In genomic region chr19:8421484-8422461, GRCh38 we compare ENCODE assay signal across 2 cellular contexts.
TF ChIP-seq lines count a peak whose summit lies in the region.

No MANE protein-coding gene starts in this region.

TF ChIP-seq in WTC11, 78 proteins besides CTCF, POLR2A, EP300 and RAD21:
- no peak for TF ChIP-seq ZMAT4 (CRISPR knock-in tag; IDR thresholded peaks at IDR 0.05)
- TF ChIP-seq JAZF1 (CRISPR knock-in tag; IDR thresholded peaks at IDR 0.05) = no peak
- TF ChIP-seq SOX15 (CRISPR knock-in tag; IDR thresholded peaks at IDR 0.05) = no peak
- no peak for TF ChIP-seq ZSCAN18 (CRISPR knock-in tag; IDR thresholded peaks at IDR 0.05)
- TF ChIP-seq MYBL2 (CRISPR knock-in tag; IDR thresholded peaks at IDR 0.05) = no peak
- TF ChIP-seq FOXP1 (CRISPR knock-in tag; IDR thresholded peaks at IDR 0.05; ENCODE audit: borderline replicate concordance) = no peak
- TF ChIP-seq GABPB1 (CRISPR knock-in tag; IDR thresholded peaks at IDR 0.05) = peak; percentile 23; the same call in 1 of the 2 replicates
- TF ChIP-seq HMGXB4 (CRISPR knock-in tag; IDR thresholded peaks at IDR 0.05) = no peak
- TF ChIP-seq, protein P1, sequence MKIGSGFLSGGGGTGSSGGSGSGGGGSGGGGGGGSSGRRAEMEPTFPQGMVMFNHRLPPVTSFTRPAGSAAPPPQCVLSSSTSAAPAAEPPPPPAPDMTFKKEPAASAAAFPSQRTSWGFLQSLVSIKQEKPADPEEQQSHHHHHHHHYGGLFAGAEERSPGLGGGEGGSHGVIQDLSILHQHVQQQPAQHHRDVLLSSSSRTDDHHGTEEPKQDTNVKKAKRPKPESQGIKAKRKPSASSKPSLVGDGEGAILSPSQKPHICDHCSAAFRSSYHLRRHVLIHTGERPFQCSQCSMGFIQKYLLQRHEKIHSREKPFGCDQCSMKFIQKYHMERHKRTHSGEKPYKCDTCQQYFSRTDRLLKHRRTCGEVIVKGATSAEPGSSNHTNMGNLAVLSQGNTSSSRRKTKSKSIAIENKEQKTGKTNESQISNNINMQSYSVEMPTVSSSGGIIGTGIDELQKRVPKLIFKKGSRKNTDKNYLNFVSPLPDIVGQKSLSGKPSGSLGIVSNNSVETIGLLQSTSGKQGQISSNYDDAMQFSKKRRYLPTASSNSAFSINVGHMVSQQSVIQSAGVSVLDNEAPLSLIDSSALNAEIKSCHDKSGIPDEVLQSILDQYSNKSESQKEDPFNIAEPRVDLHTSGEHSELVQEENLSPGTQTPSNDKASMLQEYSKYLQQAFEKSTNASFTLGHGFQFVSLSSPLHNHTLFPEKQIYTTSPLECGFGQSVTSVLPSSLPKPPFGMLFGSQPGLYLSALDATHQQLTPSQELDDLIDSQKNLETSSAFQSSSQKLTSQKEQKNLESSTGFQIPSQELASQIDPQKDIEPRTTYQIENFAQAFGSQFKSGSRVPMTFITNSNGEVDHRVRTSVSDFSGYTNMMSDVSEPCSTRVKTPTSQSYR (CRISPR knock-in tag; IDR thresholded peaks at IDR 0.05) = no peak

TF ChIP-seq in HepG2, 621 proteins besides CTCF, POLR2A, EP300 and RAD21 (continues in another document):
- TF ChIP-seq ZSCAN20 (CRISPR knock-in tag; IDR thresholded peaks at IDR 0.05; ENCODE audit: borderline replicate concordance) (no peak), REPIN1 (CRISPR knock-in tag; IDR thresholded peaks at IDR 0.05; ENCODE audit: borderline replicate concordance, low read depth) (peak; percentile 68; the same call in 1 of the 2 replicates), ARNT2 (CRISPR knock-in tag; IDR thresholded peaks at IDR 0.05; ENCODE audit: low read depth) (0 out of 2 replicates have a peak, but pooled peaks have one; percentile 34), MEF2D (CRISPR knock-in tag; IDR thresholded peaks at IDR 0.05) (0 out of 2 replicates have a peak, but pooled peaks have one; percentile 29), HNF1B (CRISPR knock-in tag; IDR thresholded peaks at IDR 0.05) (no peak), HDAC2 (CRISPR knock-in tag; IDR thresholded peaks at IDR 0.05) (peak; percentile 36), ZEB1 (IDR thresholded peaks at IDR 0.05; ENCODE audit: insufficient replicate concordance, low read depth) (peak; percentile 33), ZFX (CRISPR knock-in tag; IDR thresholded peaks at IDR 0.05; ENCODE audit: low read depth) (peak; percentile 84), HES4 (CRISPR knock-in tag; IDR thresholded peaks at IDR 0.05; ENCODE audit: borderline replicate concordance) (0 out of 2 replicates have a peak, but pooled peaks have one; percentile 29), NFE2 (CRISPR knock-in tag; IDR thresholded peaks at IDR 0.05) (no peak), ZNF503 (CRISPR knock-in tag; IDR thresholded peaks at IDR 0.05) (peak; percentile 49; the same call in 1 of the 2 replicates), SAP130 (CRISPR knock-in tag; IDR thresholded peaks at IDR 0.05; ENCODE audit: low read depth) (peak; percentile 71), IKZF1 (IDR thresholded peaks at IDR 0.05) (no peak), ZNF367 (CRISPR knock-in tag; IDR thresholded peaks at IDR 0.05; ENCODE audit: borderline replicate concordance) (no peak), NFYC (CRISPR knock-in tag; IDR thresholded peaks at IDR 0.05) (no peak), AKAP8 (CRISPR knock-in tag; IDR thresholded peaks at IDR 0.05) (no peak), ZNF768 (CRISPR knock-in tag; IDR thresholded peaks at IDR 0.05) (peak; percentile 28; the same call in 1 of the 2 replicates), ZNF512B (CRISPR knock-in tag; IDR thresholded peaks at IDR 0.05; ENCODE audit: borderline replicate concordance) (no peak), HNRNPH1 (optimal IDR thresholded peaks at IDR 0.05; ENCODE audit: low read depth, low read length) (no peak), ZNF414 (CRISPR knock-in tag; IDR thresholded peaks at IDR 0.05) (0 out of 2 replicates have a peak, but pooled peaks have one; percentile 55), ZNF124 (CRISPR knock-in tag; IDR thresholded peaks at IDR 0.05) (no peak), ZNF792 (CRISPR knock-in tag; IDR thresholded peaks at IDR 0.05) (peak; percentile 23; the same call in 1 of the 2 replicates), KDM2A (CRISPR knock-in tag; IDR thresholded peaks at IDR 0.05; ENCODE audit: borderline replicate concordance, low read depth) (no peak; the same call in 1 of the 2 replicates), HMGA1 (CRISPR knock-in tag; conservative IDR thresholded peaks at IDR 0.05) (no peak), RBFOX2 (IDR thresholded peaks at IDR 0.05; ENCODE audit: low read depth, low read length) (0 out of 2 replicates have a peak, but pooled peaks have one; percentile 34), ZNF747 (CRISPR knock-in tag; IDR thresholded peaks at IDR 0.05; ENCODE audit: borderline replicate concordance) (no peak), SCMH1 (CRISPR knock-in tag; IDR thresholded peaks at IDR 0.05; ENCODE audit: borderline replicate concordance) (no peak), MATR3 (CRISPR knock-in tag; IDR thresholded peaks at IDR 0.05) (no peak), ATAD3A (CRISPR knock-in tag; IDR thresholded peaks at IDR 0.05) (no peak), ZNF549 (CRISPR knock-in tag; IDR thresholded peaks at IDR 0.05) (no peak)
- TF ChIP-seq, protein P2, sequence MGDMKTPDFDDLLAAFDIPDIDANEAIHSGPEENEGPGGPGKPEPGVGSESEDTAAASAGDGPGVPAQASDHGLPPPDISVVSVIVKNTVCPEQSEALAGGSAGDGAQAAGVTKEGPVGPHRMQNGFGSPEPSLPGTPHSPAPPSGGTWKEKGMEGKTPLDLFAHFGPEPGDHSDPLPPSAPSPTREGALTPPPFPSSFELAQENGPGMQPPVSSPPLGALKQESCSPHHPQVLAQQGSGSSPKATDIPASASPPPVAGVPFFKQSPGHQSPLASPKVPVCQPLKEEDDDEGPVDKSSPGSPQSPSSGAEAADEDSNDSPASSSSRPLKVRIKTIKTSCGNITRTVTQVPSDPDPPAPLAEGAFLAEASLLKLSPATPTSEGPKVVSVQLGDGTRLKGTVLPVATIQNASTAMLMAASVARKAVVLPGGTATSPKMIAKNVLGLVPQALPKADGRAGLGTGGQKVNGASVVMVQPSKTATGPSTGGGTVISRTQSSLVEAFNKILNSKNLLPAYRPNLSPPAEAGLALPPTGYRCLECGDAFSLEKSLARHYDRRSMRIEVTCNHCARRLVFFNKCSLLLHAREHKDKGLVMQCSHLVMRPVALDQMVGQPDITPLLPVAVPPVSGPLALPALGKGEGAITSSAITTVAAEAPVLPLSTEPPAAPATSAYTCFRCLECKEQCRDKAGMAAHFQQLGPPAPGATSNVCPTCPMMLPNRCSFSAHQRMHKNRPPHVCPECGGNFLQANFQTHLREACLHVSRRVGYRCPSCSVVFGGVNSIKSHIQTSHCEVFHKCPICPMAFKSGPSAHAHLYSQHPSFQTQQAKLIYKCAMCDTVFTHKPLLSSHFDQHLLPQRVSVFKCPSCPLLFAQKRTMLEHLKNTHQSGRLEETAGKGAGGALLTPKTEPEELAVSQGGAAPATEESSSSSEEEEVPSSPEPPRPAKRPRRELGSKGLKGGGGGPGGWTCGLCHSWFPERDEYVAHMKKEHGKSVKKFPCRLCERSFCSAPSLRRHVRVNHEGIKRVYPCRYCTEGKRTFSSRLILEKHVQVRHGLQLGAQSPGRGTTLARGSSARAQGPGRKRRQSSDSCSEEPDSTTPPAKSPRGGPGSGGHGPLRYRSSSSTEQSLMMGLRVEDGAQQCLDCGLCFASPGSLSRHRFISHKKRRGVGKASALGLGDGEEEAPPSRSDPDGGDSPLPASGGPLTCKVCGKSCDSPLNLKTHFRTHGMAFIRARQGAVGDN (CRISPR knock-in tag; IDR thresholded peaks at IDR 0.05) = peak; percentile 89
- TF ChIP-seq, protein P3, sequence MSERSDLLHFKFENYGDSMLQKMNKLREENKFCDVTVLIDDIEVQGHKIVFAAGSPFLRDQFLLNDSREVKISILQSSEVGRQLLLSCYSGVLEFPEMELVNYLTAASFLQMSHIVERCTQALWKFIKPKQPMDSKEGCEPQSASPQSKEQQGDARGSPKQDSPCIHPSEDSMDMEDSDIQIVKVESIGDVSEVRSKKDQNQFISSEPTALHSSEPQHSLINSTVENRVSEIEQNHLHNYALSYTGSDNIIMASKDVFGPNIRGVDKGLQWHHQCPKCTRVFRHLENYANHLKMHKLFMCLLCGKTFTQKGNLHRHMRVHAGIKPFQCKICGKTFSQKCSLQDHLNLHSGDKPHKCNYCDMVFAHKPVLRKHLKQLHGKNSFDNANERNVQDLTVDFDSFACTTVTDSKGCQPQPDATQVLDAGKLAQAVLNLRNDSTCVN (CRISPR knock-in tag; IDR thresholded peaks at IDR 0.05; ENCODE audit: borderline replicate concordance) = no peak
- TF ChIP-seq, protein P4, sequence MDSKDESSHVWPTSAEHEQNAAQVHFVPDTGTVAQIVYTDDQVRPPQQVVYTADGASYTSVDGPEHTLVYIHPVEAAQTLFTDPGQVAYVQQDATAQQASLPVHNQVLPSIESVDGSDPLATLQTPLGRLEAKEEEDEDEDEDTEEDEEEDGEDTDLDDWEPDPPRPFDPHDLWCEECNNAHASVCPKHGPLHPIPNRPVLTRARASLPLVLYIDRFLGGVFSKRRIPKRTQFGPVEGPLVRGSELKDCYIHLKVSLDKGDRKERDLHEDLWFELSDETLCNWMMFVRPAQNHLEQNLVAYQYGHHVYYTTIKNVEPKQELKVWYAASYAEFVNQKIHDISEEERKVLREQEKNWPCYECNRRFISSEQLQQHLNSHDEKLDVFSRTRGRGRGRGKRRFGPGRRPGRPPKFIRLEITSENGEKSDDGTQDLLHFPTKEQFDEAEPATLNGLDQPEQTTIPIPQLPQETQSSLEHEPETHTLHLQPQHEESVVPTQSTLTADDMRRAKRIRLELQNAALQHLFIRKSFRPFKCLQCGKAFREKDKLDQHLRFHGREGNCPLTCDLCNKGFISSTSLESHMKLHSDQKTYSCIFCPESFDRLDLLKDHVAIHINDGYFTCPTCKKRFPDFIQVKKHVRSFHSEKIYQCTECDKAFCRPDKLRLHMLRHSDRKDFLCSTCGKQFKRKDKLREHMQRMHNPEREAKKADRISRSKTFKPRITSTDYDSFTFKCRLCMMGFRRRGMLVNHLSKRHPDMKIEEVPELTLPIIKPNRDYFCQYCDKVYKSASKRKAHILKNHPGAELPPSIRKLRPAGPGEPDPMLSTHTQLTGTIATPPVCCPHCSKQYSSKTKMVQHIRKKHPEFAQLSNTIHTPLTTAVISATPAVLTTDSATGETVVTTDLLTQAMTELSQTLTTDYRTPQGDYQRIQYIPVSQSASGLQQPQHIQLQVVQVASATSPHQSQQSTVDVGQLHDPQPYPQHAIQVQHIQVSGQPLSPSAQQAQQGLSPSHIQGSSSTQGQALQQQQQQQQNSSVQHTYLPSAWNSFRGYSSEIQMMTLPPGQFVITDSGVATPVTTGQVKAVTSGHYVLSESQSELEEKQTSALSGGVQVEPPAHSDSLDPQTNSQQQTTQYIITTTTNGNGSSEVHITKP (CRISPR knock-in tag; IDR thresholded peaks at IDR 0.05; ENCODE audit: low read depth) = peak; percentile 25; the same call in 1 of the 2 replicates
